Comparison of ENCODE assay signal across 1 cellular context in the genomic region with DNA sequence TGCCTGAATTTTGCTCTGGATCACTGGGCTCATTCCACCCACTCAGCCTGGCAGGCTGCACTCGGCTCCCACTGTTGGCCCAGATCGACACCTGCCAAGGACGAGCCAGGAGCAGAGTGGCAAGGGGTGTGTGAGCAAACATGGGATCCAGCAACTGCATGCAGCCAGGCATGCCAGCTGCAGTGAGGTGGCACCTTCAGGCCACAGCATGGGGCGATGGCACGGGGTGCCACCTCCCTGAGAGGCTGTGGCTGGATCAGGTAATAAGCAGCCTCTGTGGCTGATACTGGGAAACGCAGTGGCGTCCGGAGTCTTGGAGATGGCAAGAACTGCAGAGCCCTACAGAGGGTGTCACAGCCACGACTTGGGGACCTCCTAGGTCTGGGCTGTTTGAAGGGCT.
TF ChIP-seq lines count a peak whose summit lies in the region.

No MANE protein-coding gene starts in this region.

TF ChIP-seq in H1, 55 proteins besides CTCF, POLR2A, EP300 and RAD21:
- TF ChIP-seq CHD2 (IDR thresholded peaks at IDR 0.05; ENCODE audit: low read length) = no peak
- no peak for TF ChIP-seq TEAD4 (IDR thresholded peaks at IDR 0.05; ENCODE audit: low read depth, low read length)
- no peak for TF ChIP-seq HDAC6 (IDR thresholded peaks at IDR 0.05; ENCODE audit: low read depth, low read length)
- no peak for TF ChIP-seq KDM4A (IDR thresholded peaks at IDR 0.05; ENCODE audit: low read depth, low read length, severe bottlenecking)
- no peak for TF ChIP-seq ZNF274 (IDR thresholded peaks at IDR 0.05; ENCODE audit: borderline replicate concordance, extremely low read depth, low read length)
- TF ChIP-seq RXRA (IDR thresholded peaks at IDR 0.05; ENCODE audit: insufficient read depth, low read depth, low read length) = no peak
- TF ChIP-seq SUZ12 (IDR thresholded peaks at IDR 0.05; ENCODE audit: low read length) = no peak
- no peak for TF ChIP-seq CEBPB (IDR thresholded peaks at IDR 0.05; ENCODE audit: low read depth, low read length)
- TF ChIP-seq SIN3A (conservative IDR thresholded peaks at IDR 0.05 in 1 of 2, IDR thresholded peaks at IDR 0.05 in 1 of 2; ENCODE audit: low read depth in 1 of 2, low read length in 2 of 2) = no peak
- TF ChIP-seq TAF1 (IDR thresholded peaks at IDR 0.05; ENCODE audit: low read depth, low read length) = no peak
- TF ChIP-seq, protein P1, sequence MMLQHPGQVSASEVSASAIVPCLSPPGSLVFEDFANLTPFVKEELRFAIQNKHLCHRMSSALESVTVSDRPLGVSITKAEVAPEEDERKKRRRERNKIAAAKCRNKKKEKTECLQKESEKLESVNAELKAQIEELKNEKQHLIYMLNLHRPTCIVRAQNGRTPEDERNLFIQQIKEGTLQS (IDR thresholded peaks at IDR 0.05; ENCODE audit: insufficient read depth, low read depth, low read length) = no peak
